1 cellular context compared by ENCODE assay signal in the genomic region with DNA sequence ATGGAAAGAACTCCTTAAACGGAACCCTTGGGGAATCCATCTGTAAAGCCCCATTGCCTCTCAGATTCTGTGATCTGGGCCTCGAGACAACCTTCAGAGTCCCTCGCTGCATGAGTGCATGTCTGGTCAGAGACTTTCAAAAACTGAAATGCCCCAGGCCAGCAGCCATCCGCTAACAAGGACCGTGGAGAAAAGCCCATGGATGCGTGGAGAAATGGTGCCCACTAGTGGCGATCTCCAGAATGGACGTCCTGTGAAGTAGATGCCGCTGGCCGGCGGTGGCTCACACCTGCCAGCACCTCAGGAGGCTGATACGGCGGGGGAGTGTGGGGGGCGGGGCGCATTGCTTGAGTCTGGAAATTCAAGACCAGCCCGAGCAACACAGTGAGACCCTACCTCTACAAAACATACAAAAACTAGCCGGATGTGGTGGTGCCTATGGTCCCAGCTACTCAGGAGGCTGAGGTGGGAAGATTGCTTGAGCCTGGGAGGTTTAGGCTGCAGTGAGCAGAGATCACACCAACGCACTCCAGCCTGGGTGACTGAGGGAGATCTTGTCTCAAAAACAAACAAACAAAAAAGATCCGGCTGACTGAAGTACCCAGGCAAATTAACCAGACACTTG.
TF ChIP-seq lines count a peak whose summit lies in the region.

No MANE protein-coding gene starts in this region.

TF ChIP-seq in HEK293, 187 proteins besides CTCF, POLR2A, EP300 and RAD21 (continued from another document):
- no peak for TF ChIP-seq KLF8 (tag by site-specific recombination; IDR thresholded peaks at IDR 0.05)
- TF ChIP-seq, protein P1, sequence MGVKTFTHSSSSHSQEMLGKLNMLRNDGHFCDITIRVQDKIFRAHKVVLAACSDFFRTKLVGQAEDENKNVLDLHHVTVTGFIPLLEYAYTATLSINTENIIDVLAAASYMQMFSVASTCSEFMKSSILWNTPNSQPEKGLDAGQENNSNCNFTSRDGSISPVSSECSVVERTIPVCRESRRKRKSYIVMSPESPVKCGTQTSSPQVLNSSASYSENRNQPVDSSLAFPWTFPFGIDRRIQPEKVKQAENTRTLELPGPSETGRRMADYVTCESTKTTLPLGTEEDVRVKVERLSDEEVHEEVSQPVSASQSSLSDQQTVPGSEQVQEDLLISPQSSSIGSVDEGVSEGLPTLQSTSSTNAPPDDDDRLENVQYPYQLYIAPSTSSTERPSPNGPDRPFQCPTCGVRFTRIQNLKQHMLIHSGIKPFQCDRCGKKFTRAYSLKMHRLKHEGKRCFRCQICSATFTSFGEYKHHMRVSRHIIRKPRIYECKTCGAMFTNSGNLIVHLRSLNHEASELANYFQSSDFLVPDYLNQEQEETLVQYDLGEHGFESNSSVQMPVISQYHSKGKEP (tag by site-specific recombination; IDR thresholded peaks at IDR 0.05), result peak; percentile 14; the same call in 1 of the 2 replicates
